In the genomic region with DNA sequence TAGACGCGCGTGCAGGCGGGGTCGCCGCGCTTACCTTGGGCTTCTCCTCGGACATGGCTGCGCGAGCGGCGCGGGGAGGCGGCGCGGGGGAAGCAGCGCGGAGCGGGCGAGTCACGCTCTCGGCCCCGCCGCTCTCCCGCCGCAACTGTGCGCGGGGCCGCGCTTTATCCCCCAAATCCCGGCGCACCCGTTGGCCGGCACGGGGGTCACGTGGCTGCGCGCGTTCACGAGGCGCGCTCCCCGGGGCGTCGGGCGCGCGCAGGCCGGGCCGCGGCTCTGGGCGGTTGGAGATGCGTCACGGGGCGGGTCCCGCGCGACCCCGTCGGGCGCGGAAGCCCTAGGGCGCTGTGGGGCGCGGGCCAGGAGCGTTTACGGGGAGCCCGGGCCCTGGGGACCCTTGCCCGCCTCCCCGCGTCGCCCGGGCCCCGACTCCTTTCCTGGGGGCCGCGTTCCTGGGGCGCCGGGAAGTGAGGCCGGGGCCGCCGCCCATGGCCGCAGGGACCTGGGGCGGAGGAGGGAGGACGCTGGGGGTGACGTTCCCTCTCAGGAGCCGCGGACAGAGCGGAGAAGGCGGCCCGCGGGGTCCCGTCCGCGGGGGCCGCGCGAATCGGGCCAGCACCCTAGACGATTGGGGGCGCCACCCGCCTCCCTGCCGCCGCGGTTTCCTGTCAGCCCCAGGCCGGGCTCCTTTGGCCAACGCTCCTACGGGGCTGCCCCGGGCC, we compare ENCODE assay signal across 1 cellular context.
TF ChIP-seq lines count a peak whose summit lies in the region.

A gene (minus strand): TSS at position 149 of the 722 bp plus-strand sequence. CDS start 94 bp downstream, at position 55.

TF ChIP-seq in HepG2, 621 proteins besides CTCF, POLR2A, EP300 and RAD21 (continued from another document):
- TF ChIP-seq, protein P1, sequence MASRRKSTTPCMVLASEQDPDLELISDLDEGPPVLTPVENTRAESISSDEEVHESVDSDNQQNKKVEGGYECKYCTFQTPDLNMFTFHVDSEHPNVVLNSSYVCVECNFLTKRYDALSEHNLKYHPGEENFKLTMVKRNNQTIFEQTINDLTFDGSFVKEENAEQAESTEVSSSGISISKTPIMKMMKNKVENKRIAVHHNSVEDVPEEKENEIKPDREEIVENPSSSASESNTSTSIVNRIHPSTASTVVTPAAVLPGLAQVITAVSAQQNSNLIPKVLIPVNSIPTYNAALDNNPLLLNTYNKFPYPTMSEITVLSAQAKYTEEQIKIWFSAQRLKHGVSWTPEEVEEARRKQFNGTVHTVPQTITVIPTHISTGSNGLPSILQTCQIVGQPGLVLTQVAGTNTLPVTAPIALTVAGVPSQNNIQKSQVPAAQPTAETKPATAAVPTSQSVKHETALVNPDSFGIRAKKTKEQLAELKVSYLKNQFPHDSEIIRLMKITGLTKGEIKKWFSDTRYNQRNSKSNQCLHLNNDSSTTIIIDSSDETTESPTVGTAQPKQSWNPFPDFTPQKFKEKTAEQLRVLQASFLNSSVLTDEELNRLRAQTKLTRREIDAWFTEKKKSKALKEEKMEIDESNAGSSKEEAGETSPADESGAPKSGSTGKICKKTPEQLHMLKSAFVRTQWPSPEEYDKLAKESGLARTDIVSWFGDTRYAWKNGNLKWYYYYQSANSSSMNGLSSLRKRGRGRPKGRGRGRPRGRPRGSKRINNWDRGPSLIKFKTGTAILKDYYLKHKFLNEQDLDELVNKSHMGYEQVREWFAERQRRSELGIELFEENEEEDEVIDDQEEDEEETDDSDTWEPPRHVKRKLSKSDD (CRISPR knock-in tag; IDR thresholded peaks at IDR 0.05; ENCODE audit: low read depth), result 0 out of 2 replicates have a peak, but pooled peaks have one; percentile 8
- TF ChIP-seq FOXC1 (CRISPR knock-in tag; IDR thresholded peaks at IDR 0.05; ENCODE audit: borderline replicate concordance) (0 out of 2 replicates have a peak, but pooled peaks have one; percentile 8), GABPB1 (CRISPR knock-in tag; IDR thresholded peaks at IDR 0.05) (peak; percentile 51; the same call in 1 of the 2 replicates), ZNF430 (CRISPR knock-in tag; IDR thresholded peaks at IDR 0.05) (0 out of 2 replicates have a peak, but pooled peaks have one; percentile 39), NFYC (CRISPR knock-in tag; IDR thresholded peaks at IDR 0.05) (0 out of 2 replicates have a peak, but pooled peaks have one; percentile 18)
